Comparison of ENCODE assay signal across 1 cellular context in genomic region chr7:143345428-143345900, GRCh38.
TF ChIP-seq lines count a peak whose summit lies in the region.

No MANE protein-coding gene starts in this region.

TF ChIP-seq in H1, 55 proteins besides CTCF, POLR2A, EP300 and RAD21:
- no peak for TF ChIP-seq NANOG (IDR thresholded peaks at IDR 0.05; ENCODE audit: insufficient read depth, low read depth, low read length, poor library complexity, severe bottlenecking)
- no peak for TF ChIP-seq CHD2 (IDR thresholded peaks at IDR 0.05; ENCODE audit: low read length)
- no peak for TF ChIP-seq TBP (IDR thresholded peaks at IDR 0.05; ENCODE audit: low read depth, low read length)
- peak; percentile 52; the same call in 1 of the 2 replicates for TF ChIP-seq EGR1 (IDR thresholded peaks at IDR 0.05; ENCODE audit: borderline replicate concordance, low read depth, low read length)
- TF ChIP-seq, protein P1, sequence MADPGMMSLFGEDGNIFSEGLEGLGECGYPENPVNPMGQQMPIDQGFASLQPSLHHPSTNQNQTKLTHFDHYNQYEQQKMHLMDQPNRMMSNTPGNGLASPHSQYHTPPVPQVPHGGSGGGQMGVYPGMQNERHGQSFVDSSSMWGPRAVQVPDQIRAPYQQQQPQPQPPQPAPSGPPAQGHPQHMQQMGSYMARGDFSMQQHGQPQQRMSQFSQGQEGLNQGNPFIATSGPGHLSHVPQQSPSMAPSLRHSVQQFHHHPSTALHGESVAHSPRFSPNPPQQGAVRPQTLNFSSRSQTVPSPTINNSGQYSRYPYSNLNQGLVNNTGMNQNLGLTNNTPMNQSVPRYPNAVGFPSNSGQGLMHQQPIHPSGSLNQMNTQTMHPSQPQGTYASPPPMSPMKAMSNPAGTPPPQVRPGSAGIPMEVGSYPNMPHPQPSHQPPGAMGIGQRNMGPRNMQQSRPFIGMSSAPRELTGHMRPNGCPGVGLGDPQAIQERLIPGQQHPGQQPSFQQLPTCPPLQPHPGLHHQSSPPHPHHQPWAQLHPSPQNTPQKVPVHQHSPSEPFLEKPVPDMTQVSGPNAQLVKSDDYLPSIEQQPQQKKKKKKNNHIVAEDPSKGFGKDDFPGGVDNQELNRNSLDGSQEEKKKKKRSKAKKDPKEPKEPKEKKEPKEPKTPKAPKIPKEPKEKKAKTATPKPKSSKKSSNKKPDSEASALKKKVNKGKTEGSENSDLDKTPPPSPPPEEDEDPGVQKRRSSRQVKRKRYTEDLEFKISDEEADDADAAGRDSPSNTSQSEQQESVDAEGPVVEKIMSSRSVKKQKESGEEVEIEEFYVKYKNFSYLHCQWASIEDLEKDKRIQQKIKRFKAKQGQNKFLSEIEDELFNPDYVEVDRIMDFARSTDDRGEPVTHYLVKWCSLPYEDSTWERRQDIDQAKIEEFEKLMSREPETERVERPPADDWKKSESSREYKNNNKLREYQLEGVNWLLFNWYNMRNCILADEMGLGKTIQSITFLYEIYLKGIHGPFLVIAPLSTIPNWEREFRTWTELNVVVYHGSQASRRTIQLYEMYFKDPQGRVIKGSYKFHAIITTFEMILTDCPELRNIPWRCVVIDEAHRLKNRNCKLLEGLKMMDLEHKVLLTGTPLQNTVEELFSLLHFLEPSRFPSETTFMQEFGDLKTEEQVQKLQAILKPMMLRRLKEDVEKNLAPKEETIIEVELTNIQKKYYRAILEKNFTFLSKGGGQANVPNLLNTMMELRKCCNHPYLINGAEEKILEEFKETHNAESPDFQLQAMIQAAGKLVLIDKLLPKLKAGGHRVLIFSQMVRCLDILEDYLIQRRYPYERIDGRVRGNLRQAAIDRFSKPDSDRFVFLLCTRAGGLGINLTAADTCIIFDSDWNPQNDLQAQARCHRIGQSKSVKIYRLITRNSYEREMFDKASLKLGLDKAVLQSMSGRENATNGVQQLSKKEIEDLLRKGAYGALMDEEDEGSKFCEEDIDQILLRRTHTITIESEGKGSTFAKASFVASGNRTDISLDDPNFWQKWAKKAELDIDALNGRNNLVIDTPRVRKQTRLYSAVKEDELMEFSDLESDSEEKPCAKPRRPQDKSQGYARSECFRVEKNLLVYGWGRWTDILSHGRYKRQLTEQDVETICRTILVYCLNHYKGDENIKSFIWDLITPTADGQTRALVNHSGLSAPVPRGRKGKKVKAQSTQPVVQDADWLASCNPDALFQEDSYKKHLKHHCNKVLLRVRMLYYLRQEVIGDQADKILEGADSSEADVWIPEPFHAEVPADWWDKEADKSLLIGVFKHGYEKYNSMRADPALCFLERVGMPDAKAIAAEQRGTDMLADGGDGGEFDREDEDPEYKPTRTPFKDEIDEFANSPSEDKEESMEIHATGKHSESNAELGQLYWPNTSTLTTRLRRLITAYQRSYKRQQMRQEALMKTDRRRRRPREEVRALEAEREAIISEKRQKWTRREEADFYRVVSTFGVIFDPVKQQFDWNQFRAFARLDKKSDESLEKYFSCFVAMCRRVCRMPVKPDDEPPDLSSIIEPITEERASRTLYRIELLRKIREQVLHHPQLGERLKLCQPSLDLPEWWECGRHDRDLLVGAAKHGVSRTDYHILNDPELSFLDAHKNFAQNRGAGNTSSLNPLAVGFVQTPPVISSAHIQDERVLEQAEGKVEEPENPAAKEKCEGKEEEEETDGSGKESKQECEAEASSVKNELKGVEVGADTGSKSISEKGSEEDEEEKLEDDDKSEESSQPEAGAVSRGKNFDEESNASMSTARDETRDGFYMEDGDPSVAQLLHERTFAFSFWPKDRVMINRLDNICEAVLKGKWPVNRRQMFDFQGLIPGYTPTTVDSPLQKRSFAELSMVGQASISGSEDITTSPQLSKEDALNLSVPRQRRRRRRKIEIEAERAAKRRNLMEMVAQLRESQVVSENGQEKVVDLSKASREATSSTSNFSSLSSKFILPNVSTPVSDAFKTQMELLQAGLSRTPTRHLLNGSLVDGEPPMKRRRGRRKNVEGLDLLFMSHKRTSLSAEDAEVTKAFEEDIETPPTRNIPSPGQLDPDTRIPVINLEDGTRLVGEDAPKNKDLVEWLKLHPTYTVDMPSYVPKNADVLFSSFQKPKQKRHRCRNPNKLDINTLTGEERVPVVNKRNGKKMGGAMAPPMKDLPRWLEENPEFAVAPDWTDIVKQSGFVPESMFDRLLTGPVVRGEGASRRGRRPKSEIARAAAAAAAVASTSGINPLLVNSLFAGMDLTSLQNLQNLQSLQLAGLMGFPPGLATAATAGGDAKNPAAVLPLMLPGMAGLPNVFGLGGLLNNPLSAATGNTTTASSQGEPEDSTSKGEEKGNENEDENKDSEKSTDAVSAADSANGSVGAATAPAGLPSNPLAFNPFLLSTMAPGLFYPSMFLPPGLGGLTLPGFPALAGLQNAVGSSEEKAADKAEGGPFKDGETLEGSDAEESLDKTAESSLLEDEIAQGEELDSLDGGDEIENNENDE (IDR thresholded peaks at IDR 0.05; ENCODE audit: insufficient replicate concordance, low read length), result no peak
- TF ChIP-seq SRF (IDR thresholded peaks at IDR 0.05; ENCODE audit: low read depth, low read length), result no peak
- peak; percentile 67; the same call in 1 of the 2 replicates for TF ChIP-seq TEAD4 (IDR thresholded peaks at IDR 0.05; ENCODE audit: low read depth, low read length)
- 0 out of 2 replicates have a peak, but pooled peaks have one; percentile 73 for TF ChIP-seq TCF12 (IDR thresholded peaks at IDR 0.05; ENCODE audit: low read depth, low read length)
- no peak for TF ChIP-seq SP2 (IDR thresholded peaks at IDR 0.05; ENCODE audit: low read length)
- TF ChIP-seq SP1 (IDR thresholded peaks at IDR 0.05; ENCODE audit: low read depth, low read length), result no peak
- TF ChIP-seq MAX (IDR thresholded peaks at IDR 0.05), result peak; percentile 74
- TF ChIP-seq, protein P2, sequence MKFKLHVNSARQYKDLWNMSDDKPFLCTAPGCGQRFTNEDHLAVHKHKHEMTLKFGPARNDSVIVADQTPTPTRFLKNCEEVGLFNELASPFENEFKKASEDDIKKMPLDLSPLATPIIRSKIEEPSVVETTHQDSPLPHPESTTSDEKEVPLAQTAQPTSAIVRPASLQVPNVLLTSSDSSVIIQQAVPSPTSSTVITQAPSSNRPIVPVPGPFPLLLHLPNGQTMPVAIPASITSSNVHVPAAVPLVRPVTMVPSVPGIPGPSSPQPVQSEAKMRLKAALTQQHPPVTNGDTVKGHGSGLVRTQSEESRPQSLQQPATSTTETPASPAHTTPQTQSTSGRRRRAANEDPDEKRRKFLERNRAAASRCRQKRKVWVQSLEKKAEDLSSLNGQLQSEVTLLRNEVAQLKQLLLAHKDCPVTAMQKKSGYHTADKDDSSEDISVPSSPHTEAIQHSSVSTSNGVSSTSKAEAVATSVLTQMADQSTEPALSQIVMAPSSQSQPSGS (IDR thresholded peaks at IDR 0.05; ENCODE audit: low read length), result no peak
- no peak for TF ChIP-seq PHF8 (conservative IDR thresholded peaks at IDR 0.05; ENCODE audit: low read depth, low read length)
- TF ChIP-seq SP4 (IDR thresholded peaks at IDR 0.05; ENCODE audit: low read length), result no peak
- no peak for TF ChIP-seq USF2 (IDR thresholded peaks at IDR 0.05; ENCODE audit: low read length)
- no peak for TF ChIP-seq JUN (IDR thresholded peaks at IDR 0.05; ENCODE audit: low read depth, low read length)
- TF ChIP-seq, protein P3, sequence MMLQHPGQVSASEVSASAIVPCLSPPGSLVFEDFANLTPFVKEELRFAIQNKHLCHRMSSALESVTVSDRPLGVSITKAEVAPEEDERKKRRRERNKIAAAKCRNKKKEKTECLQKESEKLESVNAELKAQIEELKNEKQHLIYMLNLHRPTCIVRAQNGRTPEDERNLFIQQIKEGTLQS (IDR thresholded peaks at IDR 0.05; ENCODE audit: insufficient read depth, low read depth, low read length), result no peak
- TF ChIP-seq HDAC2 (IDR thresholded peaks at IDR 0.05; ENCODE audit: borderline replicate concordance in 1 of 2, low read depth in 2 of 2, low read length in 2 of 2), result peak in 1 of 2 experiments; percentile 67; a peak in 1 of 4 replicates
- no peak for TF ChIP-seq POLR2AphosphoS5 (IDR thresholded peaks at IDR 0.05; ENCODE audit: low read depth, low read length)
- TF ChIP-seq GTF2F1 (IDR thresholded peaks at IDR 0.05; ENCODE audit: borderline replicate concordance, low read depth, low read length), result peak; percentile 65; the same call in 1 of the 2 replicates
- TF ChIP-seq RFX5 (IDR thresholded peaks at IDR 0.05; ENCODE audit: borderline replicate concordance, low read depth, low read length), result no peak
- no peak for TF ChIP-seq SAP30 (IDR thresholded peaks at IDR 0.05; ENCODE audit: insufficient read depth, insufficient replicate concordance, low read length)
- TF ChIP-seq BRCA1 (IDR thresholded peaks at IDR 0.05; ENCODE audit: low read depth, low read length), result no peak
- peak; percentile 57 for TF ChIP-seq ASH2L (IDR thresholded peaks at IDR 0.05; ENCODE audit: low read length)
- peak; percentile 68; the same call in 1 of the 2 replicates for TF ChIP-seq YY1 (IDR thresholded peaks at IDR 0.05; ENCODE audit: low read depth, low read length)
- no peak for TF ChIP-seq BCL11A (IDR thresholded peaks at IDR 0.05; ENCODE audit: low read depth in 2 of 2, low read length in 2 of 2)
- TF ChIP-seq RNF2 (IDR thresholded peaks at IDR 0.05; ENCODE audit: borderline replicate concordance, low read depth, low read length, missing control alignments, poor library complexity, severe bottlenecking), result no peak
- no peak for TF ChIP-seq BACH1 (IDR thresholded peaks at IDR 0.05; ENCODE audit: low read length)
- TF ChIP-seq, protein P4, sequence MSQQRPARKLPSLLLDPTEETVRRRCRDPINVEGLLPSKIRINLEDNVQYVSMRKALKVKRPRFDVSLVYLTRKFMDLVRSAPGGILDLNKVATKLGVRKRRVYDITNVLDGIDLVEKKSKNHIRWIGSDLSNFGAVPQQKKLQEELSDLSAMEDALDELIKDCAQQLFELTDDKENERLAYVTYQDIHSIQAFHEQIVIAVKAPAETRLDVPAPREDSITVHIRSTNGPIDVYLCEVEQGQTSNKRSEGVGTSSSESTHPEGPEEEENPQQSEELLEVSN (IDR thresholded peaks at IDR 0.05), result peak; percentile 85
- no peak for TF ChIP-seq POU5F1 (IDR thresholded peaks at IDR 0.05; ENCODE audit: low read depth, low read length)
- no peak for TF ChIP-seq ZNF274 (IDR thresholded peaks at IDR 0.05; ENCODE audit: borderline replicate concordance, extremely low read depth, low read length)
- TF ChIP-seq CBX8 (IDR thresholded peaks at IDR 0.05; ENCODE audit: borderline replicate concordance, low read depth, low read length), result no peak
- no peak for TF ChIP-seq SIRT6 (IDR thresholded peaks at IDR 0.05; ENCODE audit: low read length)
- TF ChIP-seq CHD1 (IDR thresholded peaks at IDR 0.05; ENCODE audit: low read depth, low read length), result no peak
- TF ChIP-seq HDAC6 (IDR thresholded peaks at IDR 0.05; ENCODE audit: low read depth, low read length), result no peak
- 0 out of 2 replicates have a peak, but pooled peaks have one; percentile 41 for TF ChIP-seq KDM1A (IDR thresholded peaks at IDR 0.05; ENCODE audit: borderline replicate concordance, low read length)
- TF ChIP-seq JUND (IDR thresholded peaks at IDR 0.05; ENCODE audit: low read length), result no peak
- 0 out of 2 replicates have a peak, but pooled peaks have one; percentile 37 for TF ChIP-seq RXRA (IDR thresholded peaks at IDR 0.05; ENCODE audit: insufficient read depth, low read depth, low read length)
- TF ChIP-seq CREB1 (IDR thresholded peaks at IDR 0.05), result 0 out of 2 replicates have a peak, but pooled peaks have one; percentile 46
- TF ChIP-seq TAF7 (optimal IDR thresholded peaks at IDR 0.05; ENCODE audit: borderline replicate concordance, low read depth, low read length), result no peak
- no peak for TF ChIP-seq CEBPB (IDR thresholded peaks at IDR 0.05; ENCODE audit: low read depth, low read length)
- peak; percentile 78; the same call in 1 of the 2 replicates for TF ChIP-seq RBBP5 (IDR thresholded peaks at IDR 0.05; ENCODE audit: borderline replicate concordance, low read depth, low read length)
- peak; percentile 70 for TF ChIP-seq KDM4A (IDR thresholded peaks at IDR 0.05; ENCODE audit: low read depth, low read length, severe bottlenecking)
- TF ChIP-seq SIX5 (IDR thresholded peaks at IDR 0.05; ENCODE audit: low read depth, low read length), result no peak
- TF ChIP-seq EZH2 (IDR thresholded peaks at IDR 0.05; ENCODE audit: low read depth, low read length, severe bottlenecking), result no peak
- TF ChIP-seq TAF1 (IDR thresholded peaks at IDR 0.05; ENCODE audit: low read depth, low read length), result peak; percentile 35; the same call in 1 of the 2 replicates
- peak; percentile 58; the same call in 1 of the 2 replicates for TF ChIP-seq GABPA (IDR thresholded peaks at IDR 0.05; ENCODE audit: borderline replicate concordance, insufficient read depth, low read length)
- no peak for TF ChIP-seq KDM5A (IDR thresholded peaks at IDR 0.05; ENCODE audit: low read length)
- TF ChIP-seq FOSL1 (IDR thresholded peaks at IDR 0.05; ENCODE audit: insufficient read depth, low read depth, low read length), result no peak
- no peak for TF ChIP-seq NRF1 (IDR thresholded peaks at IDR 0.05; ENCODE audit: low read depth, low read length)
- peak in 1 of 2 experiments; percentile 50; a peak in 1 of 4 replicates for TF ChIP-seq SIN3A (conservative IDR thresholded peaks at IDR 0.05 in 1 of 2, IDR thresholded peaks at IDR 0.05 in 1 of 2; ENCODE audit: low read depth in 1 of 2, low read length in 2 of 2)
- TF ChIP-seq MAFK (IDR thresholded peaks at IDR 0.05; ENCODE audit: low read depth, low read length), result no peak
- no peak for TF ChIP-seq CTBP2 (IDR thresholded peaks at IDR 0.05; ENCODE audit: borderline replicate concordance, insufficient read depth, insufficient read length, low read length)
- TF ChIP-seq SUZ12 (IDR thresholded peaks at IDR 0.05; ENCODE audit: low read length), result no peak
- TF ChIP-seq CBX5 (IDR thresholded peaks at IDR 0.05; ENCODE audit: low read depth, low read length), result no peak
